Comparison of ENCODE assay signal across 8 cellular contexts in the genomic region with DNA sequence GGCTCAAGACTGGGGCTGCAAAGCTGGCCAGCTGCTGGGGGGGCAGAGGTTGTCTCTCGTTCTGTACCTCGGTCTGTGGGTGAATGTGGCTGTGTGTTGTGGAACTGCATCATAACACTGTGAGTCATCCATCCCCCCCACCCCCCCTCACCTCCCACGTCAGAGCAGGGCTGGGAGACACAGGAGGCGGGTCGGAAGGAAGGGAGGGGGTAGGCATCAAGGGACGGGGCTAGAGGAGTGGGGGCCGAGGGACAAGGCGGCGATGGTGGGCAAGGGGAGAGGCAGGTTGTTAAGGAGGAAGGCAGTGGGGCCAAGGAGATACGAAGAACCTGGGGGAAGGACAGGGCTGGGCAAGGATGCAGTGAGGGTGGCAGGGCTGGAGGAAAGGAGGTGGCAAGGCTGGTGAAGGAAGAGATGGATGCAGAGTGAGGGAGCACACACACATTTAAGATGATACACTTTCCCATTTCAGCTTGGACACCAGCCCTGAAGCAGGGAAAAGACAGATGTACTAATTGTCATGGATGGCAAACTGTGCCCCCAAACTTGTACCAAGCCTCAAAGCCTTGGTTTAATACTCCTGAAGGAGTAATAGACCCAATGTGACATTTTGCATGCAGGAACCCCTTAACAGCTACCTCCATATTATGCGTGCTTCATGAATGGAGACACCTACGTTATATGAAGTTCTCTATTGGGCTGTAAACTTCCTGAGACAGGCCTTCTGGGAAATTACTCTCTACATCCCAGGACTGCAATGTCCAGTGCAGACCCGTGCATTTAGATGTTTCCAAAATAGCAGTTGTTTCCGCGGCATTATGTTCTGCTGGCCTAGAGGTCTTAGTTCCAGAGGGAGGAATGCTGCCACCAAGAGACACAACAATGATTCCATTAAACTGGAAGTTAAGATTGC. TPM values are rescaled to one million over a fixed set of nuclear protein-coding genes. Genes with fewer than 3 reads are reported as not detected.
A peak's percentile ranks its signal among the peaks of the same experiment; 100 is the strongest.
DNase-seq lines count a peak whose midpoint lies in the region; ATAC-seq, FAIRE-seq and TF ChIP-seq lines count a peak whose summit lies in the region.

A gene with protein sequence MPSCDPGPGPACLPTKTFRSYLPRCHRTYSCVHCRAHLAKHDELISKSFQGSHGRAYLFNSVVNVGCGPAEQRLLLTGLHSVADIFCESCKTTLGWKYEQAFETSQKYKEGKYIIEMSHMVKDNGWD (minus strand): TSS at position 87 of the 913 bp plus-strand sequence. CDS start 2,805 bp downstream, outside the sequence.

- no peak for ATAC-seq in HG02870 (IDR thresholded peaks at IDR 0.05; ENCODE audit: unreplicated experiment)
- ATAC-seq in HG03108 (IDR thresholded peaks at IDR 0.05; ENCODE audit: unreplicated experiment) = no peak

- DNase-seq in GM12891 (ENCODE audit: insufficient read length, low spot score) (no peak), NCI-H748 (lab: John Stamatoyannopoulos, UW; ENCODE audit: unreplicated experiment) (peak; percentile 58), epidermal melanocyte (ENCODE audit: insufficient read length, low spot score) (peak; percentile 57), midbrain (lab: John Stamatoyannopoulos, UW) (peak; percentile 72)
- DNase-seq in activated T-cell treated with anti-CD3 and anti-CD28 coated beads, Interleukin-2, amount 50 U/mL, for 1 hour = peak; percentile 77
- peak; percentile 18 to 29 for DNase-seq in stimulated activated CD8-positive, alpha-beta memory T cell treated with anti-CD3 and anti-CD28 coated beads, Interleukin-7, amount 100 ng/mL, for 48 hours (ENCODE audit: extremely low read depth in 1 of 2, low read depth in 1 of 2)

- FAIRE-seq in GM12891 (lab: Jason Lieb, UNC) = peak; percentile 48

- TF ChIP-seq POLR2A in GM12891 (IDR thresholded peaks at IDR 0.05; ENCODE audit: low read depth, low read length) = no peak

TF ChIP-seq in GM12891, 5 proteins besides CTCF, POLR2A, EP300 and RAD21:
- TF ChIP-seq TAF1 (IDR thresholded peaks at IDR 0.05; ENCODE audit: low read depth, low read length) (no peak), POU2F2 (IDR thresholded peaks at IDR 0.05; ENCODE audit: low read depth, low read length) (no peak), POLR2AphosphoS5 (IDR thresholded peaks at IDR 0.05; ENCODE audit: low read depth, low read length) (no peak), SPI1 (IDR thresholded peaks at IDR 0.05; ENCODE audit: low read depth, low read length) (no peak), PAX5 (IDR thresholded peaks at IDR 0.05; ENCODE audit: insufficient read depth, low read length, severe bottlenecking) (no peak)
TF ChIP-seq in GM12891: peak in this region for 0.

RNA-seq across cellular contexts. Expression of the gene that starts here (rescaled TPM):
- 0.31 TPM for polyA plus RNA-seq in GM12891 (2012; ENCODE audit: low read depth, missing spikeins)
